8 cellular contexts compared by ENCODE assay signal in genomic region chr12:70367268-70368141, GRCh38. TPM values are rescaled to one million over a fixed set of nuclear protein-coding genes. Genes with fewer than 3 reads are reported as not detected.
DNase-seq lines count a peak whose midpoint lies in the region; ATAC-seq lines count a peak whose summit lies in the region.

No MANE protein-coding gene starts in this region.

- peaks cover 7% of the 10 kb centered on the region for H3K4me1 Mint-ChIP-seq in T-helper 17 cell

- intact Hi-C loops in Right ventricle myocardium superior (cut with DNase I): no loop called here

- peak; percentile 33 for DNase-seq in NCI-H1105 treated with DMSO at 0.1 percent for 48 hours (lab: John Stamatoyannopoulos, UW)
- no peak for DNase-seq in NCI-H1105 (lab: John Stamatoyannopoulos, UW)
- no peak for DNase-seq in T-helper 17 cell
- DNase-seq in Right ventricle myocardium superior: no peak
- peak; percentile 24 for DNase-seq in pons (ENCODE audit: low spot score)
- no peak for DNase-seq in D341Med (ENCODE audit: low spot score)
- no peak for DNase-seq in NOMO-1 treated with dmso at 0.1 percent for 144 hours (lab: John Stamatoyannopoulos, UW; ENCODE audit: unreplicated experiment)
- DNase-seq in HCEC 1CT: no peak

- H3K27ac Mint-ChIP-seq in T-helper 17 cell: peak overlapping the region; percentile 81

- H3K9me3 ChIP-seq in T-helper 17 cell (ENCODE audit: control insufficient read depth, low read length, poor library complexity, severe bottlenecking): no peaks in the 10 kb centered on the region

- peaks cover 9% of the 10 kb centered on the region for H3K27me3 Mint-ChIP-seq in T-helper 17 cell

- no peak for ATAC-seq in T-helper 17 cell
- peak; percentile 16 for ATAC-seq in Right ventricle myocardium superior (ENCODE audit: poor library complexity)

- peak overlapping the region; percentile 96 for H3K4me3 Mint-ChIP-seq in T-helper 17 cell

- H3K36me3 Mint-ChIP-seq in T-helper 17 cell (ENCODE audit: low read depth): peaks cover 4% of the 10 kb centered on the region

RNA-seq across cellular contexts. Expression of gene KCNMB4, which starts 1.4 kb away (rescaled TPM):
- total RNA-seq in T-helper 17 cell (under 1 TPM; 0.26 to 0.75 TPM), Right ventricle myocardium superior (1.2 TPM)

Comparison
In these comparisons a context has a peak if more than half of its experiments do, and no peak if none do; other contexts are left out.
1. DNase-seq: peak in NCI-H1105 treated with DMSO at 0.1 percent for 48 hours (single experiment) and pons (single experiment); none in NCI-H1105 (single experiment), T-helper 17 cell (0 of 3), Right ventricle myocardium superior (single experiment), D341Med (single experiment), NOMO-1 treated with dmso at 0.1 percent for 144 hours (single experiment) and HCEC 1CT (single experiment).